In the genomic region with DNA sequence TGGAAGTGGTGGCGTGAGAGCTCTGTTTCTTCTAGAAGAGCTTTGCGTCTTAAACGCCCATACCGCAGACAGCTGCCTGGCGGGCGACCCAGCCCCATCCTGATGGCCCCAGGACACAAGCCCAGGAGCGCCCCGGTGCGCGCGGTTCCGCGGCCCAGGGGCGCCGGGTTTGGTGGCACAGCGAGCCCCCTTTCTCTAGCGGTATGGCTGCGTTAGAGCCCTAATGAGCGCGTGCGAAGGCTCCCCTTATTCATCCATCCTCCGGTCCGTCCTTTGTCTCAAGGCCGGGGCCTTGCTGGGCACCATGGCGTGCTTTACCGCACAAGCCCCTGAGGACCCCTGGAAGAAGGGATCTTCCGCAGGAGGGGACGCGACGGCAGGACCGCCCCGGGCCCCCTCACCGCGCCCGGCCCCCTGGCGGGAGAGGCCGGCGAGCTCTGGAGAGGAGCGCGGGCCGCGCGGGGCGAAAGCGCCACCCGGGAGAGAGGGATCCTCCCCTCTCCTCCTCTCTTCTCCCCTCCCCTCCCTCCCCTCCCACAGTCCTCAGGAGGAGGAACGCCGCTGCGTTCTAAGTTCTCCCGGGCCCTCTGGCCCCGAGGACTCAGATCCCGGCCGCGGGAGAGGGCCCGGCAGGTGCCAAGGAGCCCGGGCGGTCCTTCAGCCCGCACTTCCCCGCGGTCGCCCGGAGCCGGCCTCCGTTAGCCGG, we compare ENCODE assay signal across 8 cellular contexts. TPM values are rescaled to one million over a fixed set of nuclear protein-coding genes. Genes with fewer than 3 reads are reported as not detected.
A peak's percentile ranks its signal among the peaks of the same experiment; 100 is the strongest.
DNase-seq lines count a peak whose midpoint lies in the region; ATAC-seq, FAIRE-seq and TF ChIP-seq lines count a peak whose summit lies in the region.

No MANE protein-coding gene starts in this region.

- peak; percentile 85 for DNase-seq in NCI-H1436 (lab: John Stamatoyannopoulos, UW)
- DNase-seq in NCI-H1436 treated with DMSO at 0.1 percent for 48 hours (lab: John Stamatoyannopoulos, UW), result no peak
- peak; percentile 69 for DNase-seq in NCI-H1694 (lab: John Stamatoyannopoulos, UW)
- peak in 46 of 61 donors; percentile 30 to 91 (median 72) for DNase-seq in caudate nucleus (lab: John Stamatoyannopoulos, UW)
- DNase-seq in kidney, result peak; percentile 81
- DNase-seq in stimulated activated CD4-positive, alpha-beta T cell treated with anti-CD3 and anti-CD28 coated beads, Interleukin-15, amount 100 ng/mL, for 1 hour (ENCODE audit: low read depth in 1 of 2, low spot score in 1 of 2), result peak; percentile 6 to 17

- H3K27ac ChIP-seq in VCaP (peak overlapping the region; percentile 97), caudate nucleus (ENCODE audit: low read depth, low read length) (peak overlapping the region; percentile 90), kidney (ENCODE audit: low read depth in 2 of 2, low read length in 2 of 2) (peak overlapping the region; percentile 79 to 82)

- ATAC-seq in HG02759 (IDR thresholded peaks at IDR 0.05; ENCODE audit: unreplicated experiment), result peak; percentile 37

- peak overlapping the region; percentile 12 to 82 for H3K9ac ChIP-seq in kidney (ENCODE audit: low read length in 2 of 2)

- FAIRE-seq in kidney (lab: Jason Lieb, UNC), result no peak

- no peaks in the 10 kb centered on the region for H3K36me3 ChIP-seq in kidney (ENCODE audit: control insufficient read depth in 1 of 2, insufficient read depth in 2 of 2, low read length in 2 of 2)

- TF ChIP-seq CTCF in VCaP (conservative IDR thresholded peaks at IDR 0.05) (peak; percentile 61), kidney (IDR thresholded peaks at IDR 0.05; ENCODE audit: borderline replicate concordance, extremely low read depth, insufficient read depth) (no peak)

- H3K4me3 ChIP-seq in kidney (ENCODE audit: low read length in 2 of 2), result peak overlapping the region; percentile 40 to 67

- no peaks in the 10 kb centered on the region for H3K9me3 ChIP-seq in kidney (ENCODE audit: control insufficient read depth in 1 of 2, low read length in 2 of 2)

- peaks cover 0 to 4% of the 10 kb centered on the region in 2 donors for H3K4me1 ChIP-seq in kidney (ENCODE audit: control insufficient read depth in 1 of 2, insufficient read depth in 1 of 2, low read depth in 1 of 2, low read length in 2 of 2)

- intact Hi-C loops in kidney (cut with DNase I), result no loop called here

RNA-seq across cellular contexts. Expression of a gene that starts 0.6 kb away (rescaled TPM):
- 10.6 TPM for total RNA-seq in kidney
- 2.1 TPM for polyA plus RNA-seq in kidney (ENCODE audit: insufficient read depth, low read depth, low replicate concordance)
